ENCODE assay signal across 35 cellular contexts in genomic region chr4:1669850-1670249, GRCh38. TPM values are rescaled to one million over a fixed set of nuclear protein-coding genes. Genes with fewer than 3 reads are reported as not detected.
DNase-seq lines count a peak whose midpoint lies in the region; ATAC-seq, FAIRE-seq and TF ChIP-seq lines count a peak whose summit lies in the region.
"Had no signal": no experiment of that assay in that cellular context is flagged by ENCODE, and none has a peak within 500 bp of the region (broad histone marks: within the 10 kb centered on the region; RNA-seq: fewer than 3 reads in every experiment).

No MANE protein-coding gene starts in this region.

- H3K9me3 Mint-ChIP-seq in activated CD4-positive, alpha-beta T cell treated with anti-CD3 and anti-CD28 coated beads for 36 hours (ENCODE audit: low read depth), result no peaks in the 10 kb centered on the region
- H3K9me3 Mint-ChIP-seq: CD14-positive monocyte; CD4-positive, alpha-beta T cell; CD4-positive, CD25-positive, alpha-beta regulatory T cell; CD8-positive, alpha-beta memory T cell; CD8-positive, alpha-beta T cell had no signal

- CTCF ChIA-PET in HepG2 (lab: Yijun Ruan, JAX; ENCODE audit: low intra/inter-chr PET ratio, low total read pairs), result no interaction called here
- CTCF ChIA-PET in activated CD4-positive, alpha-beta T cell treated with anti-CD3 and anti-CD28 coated beads for 36 hours (lab: Charles Lee), result interaction anchor here (0.6 kb wide), 1 partner anchor 402 kb away, joined by 3 read pairs; no protein-coding TSS in a partner anchor

- no peaks in the 10 kb centered on the region for H4K20me1 ChIP-seq in HepG2 (ENCODE audit: insufficient read depth, low read length)
- H4K20me1 ChIP-seq: BLaER1 had no signal

- no peaks in the 10 kb centered on the region for H3K79me2 ChIP-seq in HepG2 (ENCODE audit: insufficient read depth, low read length)

- H3K4me1 ChIP-seq in HepG2 (ENCODE audit: insufficient read depth, low read length), result no peaks in the 10 kb centered on the region
- no peaks in the 10 kb centered on the region for H3K4me1 ChIP-seq in right lobe of liver
- H3K4me1 ChIP-seq in neuronal stem cell (ENCODE audit: control insufficient read depth in 2 of 2, insufficient read depth in 1 of 2, low read depth in 1 of 2, low read length in 2 of 2), result peaks cover 3 to 5% of the 10 kb centered on the region in 2 donors
- H3K4me1 ChIP-seq: A549, Caco-2 had no signal

- TF ChIP-seq RAD21 in HepG2 (CRISPR knock-in tag; IDR thresholded peaks at IDR 0.05), result no peak

- H4K91ac ChIP-seq in neuronal stem cell (ENCODE audit: low read depth, low read length, poor library complexity), result no peak overlapping the region

- no peak for TF ChIP-seq POLR2A in HepG2 (IDR thresholded peaks at IDR 0.05; ENCODE audit: insufficient read depth in 1 of 2, low read depth in 2 of 2, low read length in 2 of 2)
- no peak for TF ChIP-seq POLR2A in right lobe of liver (IDR thresholded peaks at IDR 0.05)

- no peak overlapping the region for H4K8ac ChIP-seq in neuronal stem cell (ENCODE audit: low read depth, low read length)

- H3K27ac Mint-ChIP-seq in activated CD4-positive, alpha-beta T cell treated with anti-CD3 and anti-CD28 coated beads for 36 hours, result no peak overlapping the region
- H3K27ac Mint-ChIP-seq: B cell; CD4-positive, alpha-beta memory T cell; CD4-positive, alpha-beta T cell; CD4-positive, CD25-positive, alpha-beta regulatory T cell; CD8-positive, alpha-beta memory T cell; CD8-positive, alpha-beta T cell had no signal

- H3K9ac ChIP-seq in HepG2 (ENCODE audit: insufficient read depth, low read depth, low read length) (no peak overlapping the region), neuronal stem cell (ENCODE audit: low read depth, low read length, poor library complexity) (no peak overlapping the region)
- H3K9ac ChIP-seq: BLaER1 treated with 17β-estradiol and CSF1 and Interleukin-3, amounts not matched to agents 10 nM and 100 nM had no signal

- H3K9me3 ChIP-seq in HepG2 (ENCODE audit: low read length), result no peaks in the 10 kb centered on the region
- no peaks in the 10 kb centered on the region for H3K9me3 ChIP-seq in right lobe of liver
- H3K9me3 ChIP-seq in neuronal stem cell (replicated peaks in 1 of 2; ENCODE audit: control insufficient read depth in 2 of 2, insufficient read depth in 1 of 2, low read depth in 1 of 2, low read length in 2 of 2), result no peaks in the 10 kb centered on the region
- H3K9me3 ChIP-seq: A549; BE2C; BLaER1; BLaER1 treated with 17β-estradiol and CSF1 and Interleukin-3, amounts not matched to agents 10 nM and 100 nM; Caco-2 had no signal

- DNase-seq in HepG2 (ENCODE audit: low spot score), result no peak
- DNase-seq in right lobe of liver, result no peak
- DNase-seq in H7, result peak; percentile 35
- no peak for DNase-seq in neuronal stem cell (ENCODE audit: low spot score)
- DNase-seq in activated CD8-positive, alpha-beta memory T cell treated with anti-CD3 and anti-CD28 coated beads, Interleukin-2, amount 50 U/mL, for 4 hours, result no peak
- DNase-seq in activated CD4-positive, alpha-beta T cell treated with anti-CD3 and anti-CD28 coated beads for 36 hours, result no peak
- DNase-seq: 8988T; ACHN; AML-193; BE2C; C1 segment of cervical spinal cord; Caco-2; Calu3; CD4-positive, alpha-beta memory T cell; CD4-positive, alpha-beta T cell; CD4-positive, CD25-positive, alpha-beta regulatory T cell; CD8-positive, alpha-beta memory T cell; CD8-positive, alpha-beta T cell; COR-L47; DMS 273 treated with DMSO at 0.1 percent for 48 hours; DMS153; DMS53; DMS79; DMS79 treated with DMSO at 0.1 percent for 48 hours; DND-41; EL had no signal

- H3K36me3 Mint-ChIP-seq in activated CD4-positive, alpha-beta T cell treated with anti-CD3 and anti-CD28 coated beads for 36 hours (ENCODE audit: low read depth), result no peaks in the 10 kb centered on the region
- H3K36me3 Mint-ChIP-seq: CD14-positive monocyte; CD4-positive, alpha-beta memory T cell; CD4-positive, CD25-positive, alpha-beta regulatory T cell; CD8-positive, alpha-beta memory T cell; CD8-positive, alpha-beta T cell had no signal

- H3K27me3 ChIP-seq in HepG2 (ENCODE audit: control insufficient read depth in 1 of 2, insufficient read depth in 2 of 2, low read length in 2 of 2) (peaks cover 0 to 1% of the 10 kb centered on the region in 2 experiments; a peak in 1 of 5 replicates), right lobe of liver (no peaks in the 10 kb centered on the region), H7 (ENCODE audit: control insufficient read depth, insufficient read depth, low read length) (no peaks in the 10 kb centered on the region), neuronal stem cell (ENCODE audit: control insufficient read depth in 3 of 3, insufficient read depth in 3 of 3, low read depth in 1 of 3, low read length in 3 of 3) (peaks cover 0 to 3% (median 0%) of the 10 kb centered on the region in 3 experiments)
- H3K27me3 ChIP-seq: BE2C; BLaER1; BLaER1 treated with 17β-estradiol and CSF1 and Interleukin-3, amounts not matched to agents 10 nM and 100 nM had no signal

- H3K18ac ChIP-seq in neuronal stem cell (ENCODE audit: low read length), result no peak overlapping the region

- H2BK120ac ChIP-seq in neuronal stem cell (ENCODE audit: low read depth, low read length), result no peak overlapping the region

- BruUV-seq in HepG2 (replicated peaks; lab: Mats Ljungman, UMichigan), result no TSS peak

- H2BK15ac ChIP-seq in neuronal stem cell (ENCODE audit: low read length), result no peak overlapping the region

- H3K27ac ChIP-seq in HepG2 (ENCODE audit: extremely low read length, insufficient read depth, low read length) (no peak overlapping the region), right lobe of liver (no peak overlapping the region), neuronal stem cell (replicated peaks; ENCODE audit: low read length) (no peak overlapping the region)
- H3K27ac ChIP-seq: 22Rv1; A549; BLaER1 treated with 17β-estradiol and CSF1 and Interleukin-3, amounts not matched to agents 10 nM and 100 nM; C4-2B had no signal

- no peak for FAIRE-seq in HepG2 (lab: Jason Lieb, UNC)
- FAIRE-seq: A204.1, A549, D721Med had no signal

- H2AFZ ChIP-seq in HepG2 (ENCODE audit: low read length), result no peak overlapping the region
- no peak overlapping the region for H2AFZ ChIP-seq in neuronal stem cell (ENCODE audit: low read length)

- no peak overlapping the region for H3K4ac ChIP-seq in neuronal stem cell (ENCODE audit: low read length)

- H3K4me3 ChIP-seq in HepG2 (replicated peaks in 1 of 3; ENCODE audit: insufficient read depth in 1 of 3, low read depth in 2 of 3, low read length in 3 of 3) (no peak overlapping the region), right lobe of liver (no peak overlapping the region), H7 (ENCODE audit: insufficient read depth, low read depth, low read length) (no peak overlapping the region), neuronal stem cell (ENCODE audit: low read length in 2 of 2) (no peak overlapping the region)
- H3K4me3 ChIP-seq: A549; BLaER1; BLaER1 treated with 17β-estradiol and CSF1 and Interleukin-3, amounts not matched to agents 10 nM and 100 nM had no signal

- H3K23ac ChIP-seq in neuronal stem cell (ENCODE audit: low read depth, low read length, poor library complexity), result peak overlapping the region; percentile 50

- H3K4me3 Mint-ChIP-seq in activated CD4-positive, alpha-beta T cell treated with anti-CD3 and anti-CD28 coated beads for 36 hours, result no peak overlapping the region
- H3K4me3 Mint-ChIP-seq: B cell; CD14-positive monocyte; CD4-positive, alpha-beta memory T cell; CD4-positive, alpha-beta T cell; CD4-positive, CD25-positive, alpha-beta regulatory T cell; CD8-positive, alpha-beta memory T cell; CD8-positive, alpha-beta T cell had no signal

- H2BK5ac ChIP-seq in neuronal stem cell (ENCODE audit: low read length), result no peak overlapping the region

- no peaks in the 10 kb centered on the region for H3K27me3 Mint-ChIP-seq in activated CD4-positive, alpha-beta T cell treated with anti-CD3 and anti-CD28 coated beads for 36 hours
- H3K27me3 Mint-ChIP-seq: B cell; CD4-positive, alpha-beta memory T cell; CD4-positive, alpha-beta T cell; CD4-positive, CD25-positive, alpha-beta regulatory T cell had no signal

- no peak overlapping the region for H2AK5ac ChIP-seq in neuronal stem cell (ENCODE audit: low read depth, low read length)

- no peak overlapping the region for H3K14ac ChIP-seq in neuronal stem cell (ENCODE audit: low read length)

- H2BK12ac ChIP-seq in neuronal stem cell (ENCODE audit: low read length), result no peak overlapping the region

- intact Hi-C loops in HepG2 (cut with micrococcal nuclease; ENCODE audit: unreplicated experiment) (no loop called here), right lobe of liver (cut with DNase I) (no loop called here)
- intact Hi-C loops in activated CD4-positive, alpha-beta T cell treated with anti-CD3 and anti-CD28 coated beads for 36 hours (cut with DNase I, micrococcal nuclease), result no loop called here

- TF ChIP-seq CTCF in HepG2 (CRISPR knock-in tag; IDR thresholded peaks at IDR 0.05) (no peak), right lobe of liver (IDR thresholded peaks at IDR 0.05) (no peak)

- H3K36me3 ChIP-seq in HepG2 (replicated peaks in 1 of 2; ENCODE audit: control insufficient read depth in 1 of 2, insufficient read depth in 2 of 2, low read length in 2 of 2) (no peaks in the 10 kb centered on the region), right lobe of liver (no peaks in the 10 kb centered on the region), H7 (replicated peaks; ENCODE audit: control insufficient read depth, insufficient read depth, low read length) (no peaks in the 10 kb centered on the region), neuronal stem cell (replicated peaks in 1 of 2; ENCODE audit: control insufficient read depth in 2 of 2, insufficient read depth in 2 of 2, low read length in 2 of 2) (no peaks in the 10 kb centered on the region)
- H3K36me3 ChIP-seq: BE2C; BLaER1; BLaER1 treated with 17β-estradiol and CSF1 and Interleukin-3, amounts not matched to agents 10 nM and 100 nM had no signal

- no peak for ATAC-seq in HepG2
- ATAC-seq in right lobe of liver, result no peak
- no peak for ATAC-seq in activated CD4-positive, alpha-beta T cell treated with anti-CD3 and anti-CD28 coated beads for 36 hours
- ATAC-seq: A549; CD8-positive, alpha-beta T cell had no signal

- in situ Hi-C loops in HepG2 (cut with HindIII; ENCODE audit: extremely low pct_ligation_motif_present, low pct_unique_long_range_greater_than_20kb), result no loop called here

- TF ChIP-seq EP300 in HepG2 (IDR thresholded peaks at IDR 0.05; ENCODE audit: low read depth in 2 of 2, low read length in 2 of 2), result no peak
- no peak for TF ChIP-seq EP300 in HepG2 (CRISPR knock-in tag; IDR thresholded peaks at IDR 0.05; ENCODE audit: borderline replicate concordance)

- no peaks in the 10 kb centered on the region for H3K4me1 Mint-ChIP-seq in activated CD4-positive, alpha-beta T cell treated with anti-CD3 and anti-CD28 coated beads for 36 hours
- H3K4me1 Mint-ChIP-seq: B cell; CD14-positive monocyte; CD4-positive, alpha-beta memory T cell; CD4-positive, CD25-positive, alpha-beta regulatory T cell; CD8-positive, alpha-beta memory T cell had no signal

- POLR2A ChIA-PET in HepG2 (lab: Yijun Ruan, JAX), result no interaction called here
- POLR2A ChIA-PET in activated CD4-positive, alpha-beta T cell treated with anti-CD3 and anti-CD28 coated beads for 36 hours (lab: Charles Lee), result no interaction called here

- WGBS in HepG2 (ENCODE audit: low lambda C conversion rate), result 84% methylated on average over 10 of the region's 21 CpGs
- 83% methylated on average over 10 of the region's 21 CpGs for WGBS in right lobe of liver (ENCODE audit: insufficient coverage, low coverage, low lambda C conversion rate, missing lambda C conversion rate)
- WGBS in neuronal stem cell (ENCODE audit: extremely low coverage in 2 of 2, insufficient read length in 2 of 2, insufficient replicate concordance in 1 of 2), 2 donors, result no CpG with 5 or more reads among the region's 21 CpGs

- H3K4me2 ChIP-seq in HepG2 (ENCODE audit: low read depth, low read length) (no peak overlapping the region), neuronal stem cell (ENCODE audit: insufficient read depth, low read length, poor library complexity, severe bottlenecking) (no peak overlapping the region)
- H3K4me2 ChIP-seq: A549 had no signal

- H3K79me1 ChIP-seq in neuronal stem cell (ENCODE audit: low read depth, low read length), result no peaks in the 10 kb centered on the region

RNA-seq across cellular contexts. Expression of gene FAM53A, which starts 14.3 kb away (rescaled TPM):
- total RNA-seq in HepG2 (2016; rRNA removed; fragmentation: Illumina TruSeq; extraction: Trizol), result 0.62 and 1.1 TPM in 2 replicates
- total RNA-seq in HepG2 (2016; cell fraction: cytosol; rRNA removed; fragmentation: Illumina TruSeq; extraction: Trizol; ENCODE audit: low read depth), result 1.9 TPM in 1 of 2 replicates, not detected in the other
- 0.22 and 0.56 TPM in 2 replicates for total RNA-seq in HepG2 (2016; cell fraction: insoluble cytoplasmic fraction; rRNA removed; fragmentation: Illumina TruSeq; extraction: Trizol)
- 0.83 and 1.1 TPM in 2 replicates for total RNA-seq in HepG2 (2016; cell fraction: membrane; rRNA removed; fragmentation: Illumina TruSeq; extraction: Trizol)
- 0.43 and 0.44 TPM in 2 replicates for total RNA-seq in HepG2 (2016; cell fraction: nucleus; rRNA removed; fragmentation: Illumina TruSeq; extraction: Trizol)
- 0.46 and 0.48 TPM in 2 replicates for polyA plus RNA-seq in HepG2 (2011; rRNA removed)
- polyA plus RNA-seq in HepG2 (2011; cell fraction: cytosol; rRNA removed), result 0.33 and 0.60 TPM in 2 replicates
- 0.69 and 0.85 TPM in 2 replicates for polyA plus RNA-seq in HepG2 (2011; cell fraction: nucleus; rRNA removed)
- polyA plus RNA-seq in HepG2 (2012), result 0.20 and 0.35 TPM in 2 replicates
- polyA plus RNA-seq in HepG2 (2016; cell fraction: cytosol; fragmentation: Illumina TruSeq; extraction: Trizol; ENCODE audit: low read depth), result 0.21 and 0.32 TPM in 2 replicates
- polyA plus RNA-seq in HepG2 (2016; cell fraction: insoluble cytoplasmic fraction; fragmentation: Illumina TruSeq; extraction: Trizol; ENCODE audit: low read depth), result 0.46 and 0.47 TPM in 2 replicates
- 0.26 and 0.55 TPM in 2 replicates for polyA plus RNA-seq in HepG2 (2016; cell fraction: membrane; fragmentation: Illumina TruSeq; extraction: Trizol; ENCODE audit: low read depth)
- 0.53 and 0.70 TPM in 2 replicates for polyA plus RNA-seq in HepG2 (2016; cell fraction: nucleus; fragmentation: Illumina TruSeq; extraction: Trizol; ENCODE audit: insufficient read depth, low read depth)
- 0.62 and 1.6 TPM in 2 replicates for polyA minus RNA-seq in HepG2 (2011; rRNA and poly(A)+ RNA removed; ENCODE audit: low replicate concordance)
- not detected in 2 replicates for polyA minus RNA-seq in HepG2 (2011; cell fraction: cytosol; rRNA and poly(A)+ RNA removed)
- polyA minus RNA-seq in HepG2 (2011; cell fraction: nucleus; rRNA and poly(A)+ RNA removed), result 0.13 and 0.50 TPM in 2 replicates
- total RNA-seq in right lobe of liver, result 1 to 10 TPM in 2 of 6 experiments, under 1 TPM in 4; 0.56 to 3.5 (median 0.74) TPM
- 7.4 and 24.5 TPM in 2 replicates for total RNA-seq in H7 (2014; rRNA removed; shearing (Covaris generic))
- polyA plus RNA-seq in neuronal stem cell (2013, experiment 1 of 2), result 2.0 TPM
- polyA plus RNA-seq in neuronal stem cell (2013, experiment 2 of 2), result 1.3 TPM
- 1 to 10 TPM; 2.0 to 2.5 TPM for total RNA-seq in activated CD4-positive, alpha-beta T cell treated with anti-CD3 and anti-CD28 coated beads for 36 hours

RNA-seq across cellular contexts. Expression of gene SLBP, which starts 42.3 kb away (rescaled TPM):
- 104 and 131 TPM in 2 replicates for total RNA-seq in HepG2 (2016; rRNA removed; fragmentation: Illumina TruSeq; extraction: Trizol)
- 19.5 and 20.5 TPM in 2 replicates for total RNA-seq in HepG2 (2016; cell fraction: cytosol; rRNA removed; fragmentation: Illumina TruSeq; extraction: Trizol; ENCODE audit: low read depth)
- 103 and 128 TPM in 2 replicates for total RNA-seq in HepG2 (2016; cell fraction: insoluble cytoplasmic fraction; rRNA removed; fragmentation: Illumina TruSeq; extraction: Trizol)
- 43.3 and 44.2 TPM in 2 replicates for total RNA-seq in HepG2 (2016; cell fraction: membrane; rRNA removed; fragmentation: Illumina TruSeq; extraction: Trizol)
- total RNA-seq in HepG2 (2016; cell fraction: nucleus; rRNA removed; fragmentation: Illumina TruSeq; extraction: Trizol), result 39.3 and 41.5 TPM in 2 replicates
- polyA plus RNA-seq in HepG2 (2011; rRNA removed), result 29.8 and 43.9 TPM in 2 replicates
- polyA plus RNA-seq in HepG2 (2011; cell fraction: cytosol; rRNA removed), result 22.0 and 30.6 TPM in 2 replicates
- polyA plus RNA-seq in HepG2 (2011; cell fraction: nucleus; rRNA removed), result 12.8 and 13.8 TPM in 2 replicates
- polyA plus RNA-seq in HepG2 (2012), result 30.0 and 43.7 TPM in 2 replicates
- polyA plus RNA-seq in HepG2 (2016; cell fraction: cytosol; fragmentation: Illumina TruSeq; extraction: Trizol; ENCODE audit: low read depth), result 10.3 and 11.7 TPM in 2 replicates
- 140 and 142 TPM in 2 replicates for polyA plus RNA-seq in HepG2 (2016; cell fraction: insoluble cytoplasmic fraction; fragmentation: Illumina TruSeq; extraction: Trizol; ENCODE audit: low read depth)
- polyA plus RNA-seq in HepG2 (2016; cell fraction: membrane; fragmentation: Illumina TruSeq; extraction: Trizol; ENCODE audit: low read depth), result 24.5 and 24.6 TPM in 2 replicates
- polyA plus RNA-seq in HepG2 (2016; cell fraction: nucleus; fragmentation: Illumina TruSeq; extraction: Trizol; ENCODE audit: insufficient read depth, low read depth), result 69.4 and 73.3 TPM in 2 replicates
- 12.5 and 24.7 TPM in 2 replicates for polyA minus RNA-seq in HepG2 (2011; rRNA and poly(A)+ RNA removed; ENCODE audit: low replicate concordance)
- polyA minus RNA-seq in HepG2 (2011; cell fraction: cytosol; rRNA and poly(A)+ RNA removed), result 19.7 and 22.7 TPM in 2 replicates
- polyA minus RNA-seq in HepG2 (2011; cell fraction: nucleus; rRNA and poly(A)+ RNA removed), result 10.8 and 13.7 TPM in 2 replicates
- 10 to 100 TPM; 13.1 to 30.8 (median 14.7) TPM for total RNA-seq in right lobe of liver
- total RNA-seq in H7 (2014; rRNA removed; shearing (Covaris generic)), result 75.3 and 82.2 TPM in 2 replicates
- polyA plus RNA-seq in neuronal stem cell (2013, experiment 1 of 2), result 44.6 TPM
- 44.5 TPM for polyA plus RNA-seq in neuronal stem cell (2013, experiment 2 of 2)
- 100 to 1,000 TPM; 113 to 134 TPM for total RNA-seq in activated CD4-positive, alpha-beta T cell treated with anti-CD3 and anti-CD28 coated beads for 36 hours

RNA-seq across cellular contexts. Expression of gene TMEM129, which starts 51.3 kb away (rescaled TPM):
- total RNA-seq in HepG2 (2016; rRNA removed; fragmentation: Illumina TruSeq; extraction: Trizol) (15.5 and 25.8 TPM in 2 replicates), right lobe of liver (10 to 100 TPM; 13.8 to 51.0 (median 25.4) TPM)
- total RNA-seq in HepG2 (2016; cell fraction: cytosol; rRNA removed; fragmentation: Illumina TruSeq; extraction: Trizol; ENCODE audit: low read depth), result 9.2 and 12.7 TPM in 2 replicates
- 14.4 and 26.2 TPM in 2 replicates for total RNA-seq in HepG2 (2016; cell fraction: insoluble cytoplasmic fraction; rRNA removed; fragmentation: Illumina TruSeq; extraction: Trizol)
- 28.5 and 34.5 TPM in 2 replicates for total RNA-seq in HepG2 (2016; cell fraction: membrane; rRNA removed; fragmentation: Illumina TruSeq; extraction: Trizol)
- total RNA-seq in HepG2 (2016; cell fraction: nucleus; rRNA removed; fragmentation: Illumina TruSeq; extraction: Trizol), result 20.4 and 23.0 TPM in 2 replicates
- polyA plus RNA-seq in HepG2 (2011; rRNA removed), result 19.0 and 36.1 TPM in 2 replicates
- polyA plus RNA-seq in HepG2 (2011; cell fraction: cytosol; rRNA removed), result 18.9 and 32.3 TPM in 2 replicates
- polyA plus RNA-seq in HepG2 (2011; cell fraction: nucleus; rRNA removed), result 79.1 and 84.6 TPM in 2 replicates
- 16.1 and 20.7 TPM in 2 replicates for polyA plus RNA-seq in HepG2 (2012)
- polyA plus RNA-seq in HepG2 (2016; cell fraction: cytosol; fragmentation: Illumina TruSeq; extraction: Trizol; ENCODE audit: low read depth), result 9.4 and 10.4 TPM in 2 replicates
- polyA plus RNA-seq in HepG2 (2016; cell fraction: insoluble cytoplasmic fraction; fragmentation: Illumina TruSeq; extraction: Trizol; ENCODE audit: low read depth), result 14.1 and 16.2 TPM in 2 replicates
- polyA plus RNA-seq in HepG2 (2016; cell fraction: membrane; fragmentation: Illumina TruSeq; extraction: Trizol; ENCODE audit: low read depth), result 21.6 and 23.3 TPM in 2 replicates
- 36.1 and 41.5 TPM in 2 replicates for polyA plus RNA-seq in HepG2 (2016; cell fraction: nucleus; fragmentation: Illumina TruSeq; extraction: Trizol; ENCODE audit: insufficient read depth, low read depth)
- 7.1 and 61.3 TPM in 2 replicates for polyA minus RNA-seq in HepG2 (2011; rRNA and poly(A)+ RNA removed; ENCODE audit: low replicate concordance)
- polyA minus RNA-seq in HepG2 (2011; cell fraction: cytosol; rRNA and poly(A)+ RNA removed), result 18.8 and 21.5 TPM in 2 replicates
- 6.4 and 8.5 TPM in 2 replicates for polyA minus RNA-seq in HepG2 (2011; cell fraction: nucleus; rRNA and poly(A)+ RNA removed)
- total RNA-seq in H7 (2014; rRNA removed; shearing (Covaris generic)), result 69.7 and 86.0 TPM in 2 replicates
- 28.3 TPM for polyA plus RNA-seq in neuronal stem cell (2013, experiment 1 of 2)
- polyA plus RNA-seq in neuronal stem cell (2013, experiment 2 of 2), result 26.4 TPM
- 10 to 100 TPM; 13.7 to 14.6 TPM for total RNA-seq in activated CD4-positive, alpha-beta T cell treated with anti-CD3 and anti-CD28 coated beads for 36 hours

RNA-seq across cellular contexts. Expression of gene TACC3, which starts 51.5 kb away (rescaled TPM):
- 21.2 and 35.4 TPM in 2 replicates for total RNA-seq in HepG2 (2016; rRNA removed; fragmentation: Illumina TruSeq; extraction: Trizol)
- total RNA-seq in HepG2 (2016; cell fraction: cytosol; rRNA removed; fragmentation: Illumina TruSeq; extraction: Trizol; ENCODE audit: low read depth), result 9.8 and 10.0 TPM in 2 replicates
- total RNA-seq in HepG2 (2016; cell fraction: insoluble cytoplasmic fraction; rRNA removed; fragmentation: Illumina TruSeq; extraction: Trizol), result 23.8 and 32.4 TPM in 2 replicates
- total RNA-seq in HepG2 (2016; cell fraction: membrane; rRNA removed; fragmentation: Illumina TruSeq; extraction: Trizol), result 15.9 and 17.1 TPM in 2 replicates
- total RNA-seq in HepG2 (2016; cell fraction: nucleus; rRNA removed; fragmentation: Illumina TruSeq; extraction: Trizol), result 24.3 and 29.3 TPM in 2 replicates
- polyA plus RNA-seq in HepG2 (2011; rRNA removed), result 15.7 and 20.3 TPM in 2 replicates
- 8.7 and 16.8 TPM in 2 replicates for polyA plus RNA-seq in HepG2 (2011; cell fraction: cytosol; rRNA removed)
- 68.2 and 101 TPM in 2 replicates for polyA plus RNA-seq in HepG2 (2011; cell fraction: nucleus; rRNA removed)
- polyA plus RNA-seq in HepG2 (2012), result 16.3 and 27.3 TPM in 2 replicates
- polyA plus RNA-seq in HepG2 (2016; cell fraction: cytosol; fragmentation: Illumina TruSeq; extraction: Trizol; ENCODE audit: low read depth), result 5.5 and 6.4 TPM in 2 replicates
- polyA plus RNA-seq in HepG2 (2016; cell fraction: insoluble cytoplasmic fraction; fragmentation: Illumina TruSeq; extraction: Trizol; ENCODE audit: low read depth), result 59.5 and 79.8 TPM in 2 replicates
- polyA plus RNA-seq in HepG2 (2016; cell fraction: membrane; fragmentation: Illumina TruSeq; extraction: Trizol; ENCODE audit: low read depth), result 10.8 and 13.8 TPM in 2 replicates
- 133 and 138 TPM in 2 replicates for polyA plus RNA-seq in HepG2 (2016; cell fraction: nucleus; fragmentation: Illumina TruSeq; extraction: Trizol; ENCODE audit: insufficient read depth, low read depth)
- polyA minus RNA-seq in HepG2 (2011; rRNA and poly(A)+ RNA removed; ENCODE audit: low replicate concordance), result 12.7 and 22.2 TPM in 2 replicates
- polyA minus RNA-seq in HepG2 (2011; cell fraction: cytosol; rRNA and poly(A)+ RNA removed), result 7.4 and 8.9 TPM in 2 replicates
- 10.9 and 13.8 TPM in 2 replicates for polyA minus RNA-seq in HepG2 (2011; cell fraction: nucleus; rRNA and poly(A)+ RNA removed)
- total RNA-seq in right lobe of liver, result 1 to 10 TPM; 2.2 to 5.7 (median 4.8) TPM
- total RNA-seq in H7 (2014; rRNA removed; shearing (Covaris generic)), result 54.0 and 69.0 TPM in 2 replicates
- 110 TPM for polyA plus RNA-seq in neuronal stem cell (2013, experiment 1 of 2)
- 108 TPM for polyA plus RNA-seq in neuronal stem cell (2013, experiment 2 of 2)
- total RNA-seq in activated CD4-positive, alpha-beta T cell treated with anti-CD3 and anti-CD28 coated beads for 36 hours, result 100 to 1,000 TPM; 197 to 206 TPM
